8 cellular contexts compared by ENCODE assay signal in genomic region chr9:126516936-126517750, GRCh38.
DNase-seq lines count a peak whose midpoint lies in the region; TF ChIP-seq lines count a peak whose summit lies in the region.

No MANE protein-coding gene starts in this region.

- DNase-seq in NCI-H1417 (lab: John Stamatoyannopoulos, UW) = peak in 2 of 3 experiments; percentile 22 to 63
- no peak for DNase-seq in NCI-H1417 treated with DMSO at 0.1 percent for 48 hours (lab: John Stamatoyannopoulos, UW)
- DNase-seq in MV-4-11 (lab: John Stamatoyannopoulos, UW) = peak; percentile 97
- peak; percentile 49 for DNase-seq in activated CD4-positive, CD25-positive, alpha-beta regulatory T cell treated with anti-CD3 and anti-CD28 coated beads, Interleukin-2, amount 50 U/mL, for 72 hours
- DNase-seq in esophagus muscularis mucosa (ENCODE audit: extremely low spot score) = no peak
- DNase-seq in neural crest cell (ENCODE audit: low read depth, low spot score) = peak; percentile 41
- no peak for DNase-seq in type B pancreatic cell (ENCODE audit: extremely low spot score, unreplicated experiment)
- no peak for DNase-seq in GF-D8 (lab: John Stamatoyannopoulos, UW)

- H3K4me3 Mint-ChIP-seq in neural crest cell (peak overlapping the region; percentile 14), type B pancreatic cell (peak overlapping the region; percentile 75)

- peaks cover 53% of the 10 kb centered on the region for H3K4me1 Mint-ChIP-seq in neural crest cell
- peaks cover 48% of the 10 kb centered on the region for H3K4me1 Mint-ChIP-seq in type B pancreatic cell (ENCODE audit: unreplicated experiment)

- 7% methylated on average over 31 of the region's 31 CpGs for WGBS in esophagus muscularis mucosa

- H3K27me3 ChIP-seq in esophagus muscularis mucosa = peaks cover 3 to 94% (median 48%) of the 10 kb centered on the region in 4 donors

- H3K27ac Mint-ChIP-seq in neural crest cell (ENCODE audit: unreplicated experiment) (no peak overlapping the region), type B pancreatic cell (peak overlapping the region; percentile 82)

- H3K4me3 ChIP-seq in esophagus muscularis mucosa = peak overlapping the region; percentile 43 to 61 (median 46)

- no peaks in the 10 kb centered on the region for H3K9me3 ChIP-seq in esophagus muscularis mucosa

- intact Hi-C loops in esophagus muscularis mucosa (cut with DNase I) = loop anchor here (5.0 kb wide), 1 partner anchor 40 kb away; no protein-coding TSS in a partner anchor

- no peak for TF ChIP-seq EP300 in esophagus muscularis mucosa (IDR thresholded peaks at IDR 0.05)

- H3K36me3 Mint-ChIP-seq in neural crest cell (ENCODE audit: low read depth) (no peaks in the 10 kb centered on the region), type B pancreatic cell (no peaks in the 10 kb centered on the region)

- H3K9me3 Mint-ChIP-seq in neural crest cell (no peaks in the 10 kb centered on the region), type B pancreatic cell (no peaks in the 10 kb centered on the region)

- H3K36me3 ChIP-seq in esophagus muscularis mucosa = no peaks in the 10 kb centered on the region

- TF ChIP-seq CTCF in esophagus muscularis mucosa (IDR thresholded peaks at IDR 0.05) = no peak
- no peak for TF ChIP-seq CTCF in neural crest cell (conservative IDR thresholded peaks at IDR 0.05)
- TF ChIP-seq CTCF in type B pancreatic cell (conservative IDR thresholded peaks at IDR 0.05) = no peak

- peaks cover 24 to 59% (median 40%) of the 10 kb centered on the region in 4 donors for H3K4me1 ChIP-seq in esophagus muscularis mucosa

- H3K27me3 Mint-ChIP-seq in neural crest cell (ENCODE audit: low read depth) (peaks cover 49% of the 10 kb centered on the region), type B pancreatic cell (peaks cover 74% of the 10 kb centered on the region)

- peak overlapping the region; percentile 59 to 77 (median 73) for H3K27ac ChIP-seq in esophagus muscularis mucosa (replicated peaks in 1 of 4)

- TF ChIP-seq POLR2A in esophagus muscularis mucosa (IDR thresholded peaks at IDR 0.05; ENCODE audit: low read depth) = no peak

Comparison
In these comparisons a context has a peak if more than half of its experiments do, and no peak if none do; other contexts are left out.
1. DNase-seq: peak in NCI-H1417 (2 of 3), MV-4-11 (single experiment), activated CD4-positive, CD25-positive, alpha-beta regulatory T cell treated with anti-CD3 and anti-CD28 coated beads, Interleukin-2, amount 50 U/mL, for 72 hours (single experiment) and neural crest cell (single experiment); none in NCI-H1417 treated with DMSO at 0.1 percent for 48 hours (single experiment), esophagus muscularis mucosa (single experiment), type B pancreatic cell (single experiment) and GF-D8 (single experiment).